Comparison of ENCODE assay signal across 8 cellular contexts in the genomic region with DNA sequence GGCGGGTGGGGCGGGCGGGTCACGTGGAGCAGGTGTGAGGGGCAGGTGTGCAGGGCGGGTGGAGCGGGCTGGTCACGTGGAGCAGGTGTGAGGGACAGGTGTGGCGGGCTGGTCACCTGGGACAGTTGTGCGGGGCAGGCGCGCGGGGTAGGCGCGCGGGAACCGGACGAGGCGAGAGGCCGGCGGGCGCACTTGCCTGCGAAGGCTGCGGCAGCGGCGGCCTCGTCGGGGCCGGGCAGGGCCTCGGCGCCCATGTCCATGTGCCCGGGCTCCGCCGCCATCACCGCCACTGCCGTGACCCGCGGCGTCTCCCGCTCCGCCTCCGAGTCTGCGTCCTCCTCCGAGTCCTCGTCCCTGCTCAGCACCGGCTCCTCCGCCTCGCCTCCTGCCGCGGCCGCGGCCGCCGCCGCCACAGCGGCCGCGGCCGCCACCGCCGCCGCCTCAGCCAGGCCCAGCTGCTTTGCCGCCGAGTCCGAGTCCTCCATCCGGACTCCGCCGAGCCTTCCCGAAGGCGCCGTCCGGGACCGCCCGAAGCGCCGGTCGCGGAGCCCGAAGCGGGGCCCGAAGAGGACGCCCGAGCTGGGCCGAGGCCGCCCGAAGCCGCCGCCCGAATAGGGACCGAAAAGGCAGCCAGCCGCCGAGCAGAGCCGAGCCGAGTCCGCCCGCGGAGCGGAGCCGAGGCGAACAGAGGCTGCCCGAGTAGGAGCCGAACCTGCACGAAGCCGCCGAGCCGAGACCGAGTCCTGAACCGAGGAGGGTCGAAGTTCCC. TPM values are rescaled to one million over a fixed set of nuclear protein-coding genes. Genes with fewer than 3 reads are reported as not detected.
DNase-seq lines count a peak whose midpoint lies in the region; ATAC-seq and TF ChIP-seq lines count a peak whose summit lies in the region.

A gene with protein sequence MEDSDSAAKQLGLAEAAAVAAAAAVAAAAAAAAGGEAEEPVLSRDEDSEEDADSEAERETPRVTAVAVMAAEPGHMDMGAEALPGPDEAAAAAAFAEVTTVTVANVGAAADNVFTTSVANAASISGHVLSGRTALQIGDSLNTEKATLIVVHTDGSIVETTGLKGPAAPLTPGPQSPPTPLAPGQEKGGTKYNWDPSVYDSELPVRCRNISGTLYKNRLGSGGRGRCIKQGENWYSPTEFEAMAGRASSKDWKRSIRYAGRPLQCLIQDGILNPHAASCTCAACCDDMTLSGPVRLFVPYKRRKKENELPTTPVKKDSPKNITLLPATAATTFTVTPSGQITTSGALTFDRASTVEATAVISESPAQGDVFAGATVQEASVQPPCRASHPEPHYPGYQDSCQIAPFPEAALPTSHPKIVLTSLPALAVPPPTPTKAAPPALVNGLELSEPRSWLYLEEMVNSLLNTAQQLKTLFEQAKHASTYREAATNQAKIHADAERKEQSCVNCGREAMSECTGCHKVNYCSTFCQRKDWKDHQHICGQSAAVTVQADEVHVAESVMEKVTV (minus strand): TSS at position 660 of the 769 bp plus-strand sequence. CDS start 175 bp downstream, at position 485.

- no peaks in the 10 kb centered on the region for H3K27me3 ChIP-seq in SU-DHL-6 (ENCODE audit: low read length)
- H3K27me3 ChIP-seq in ovary: no peaks in the 10 kb centered on the region
- H3K27me3 ChIP-seq in thyroid gland: no peaks in the 10 kb centered on the region

- H3K27ac ChIP-seq in SU-DHL-6 (ENCODE audit: low read depth, low read length) (peak within 1 kb of the TSS; percentile 95), ovary (peak within 1 kb of the TSS; percentile 99 to 100), thyroid gland (peak within 1 kb of the TSS; percentile 98 to 100 (median 100))

- H3K9me3 ChIP-seq in SU-DHL-6 (ENCODE audit: insufficient read depth, low read length) (no peaks in the 10 kb centered on the region), ovary (no peaks in the 10 kb centered on the region), thyroid gland (no peaks in the 10 kb centered on the region)

- H3K9me2 ChIP-seq in SU-DHL-6 (replicated peaks; ENCODE audit: insufficient read depth, low read length): no peaks in the 10 kb centered on the region

- H3K79me2 ChIP-seq in SU-DHL-6 (ENCODE audit: insufficient read depth, low read length): peaks cover 21% of the 10 kb centered on the region

- peak within 1 kb of the TSS; percentile 88 for H3K4me2 ChIP-seq in SU-DHL-6 (ENCODE audit: low read depth, low read length, poor library complexity, severe bottlenecking)

- peaks cover 13% of the 10 kb centered on the region for H3K4me1 ChIP-seq in ovary (ENCODE audit: insufficient read depth)
- H3K4me1 ChIP-seq in thyroid gland: peaks cover 59 to 75% of the 10 kb centered on the region in 2 donors

- peak within 1 kb of the TSS; percentile 83 for H2AFZ ChIP-seq in SU-DHL-6 (ENCODE audit: low read depth, low read length, severe bottlenecking)

- H3K36me3 ChIP-seq in SU-DHL-6 (ENCODE audit: low read length) (no peaks in the 10 kb centered on the region), ovary (no peaks in the 10 kb centered on the region), thyroid gland (no peaks in the 10 kb centered on the region)

- H3F3A ChIP-seq in SU-DHL-6 (ENCODE audit: insufficient read depth): peaks cover 19% of the 10 kb centered on the region

- peak within 1 kb of the TSS; percentile 83 for H3K4me3 ChIP-seq in SU-DHL-6 (ENCODE audit: insufficient read depth, low read length, poor library complexity, severe bottlenecking)
- peak within 1 kb of the TSS; percentile 100 for H3K4me3 ChIP-seq in ovary
- peak within 1 kb of the TSS; percentile 73 to 96 (median 85) for H3K4me3 ChIP-seq in thyroid gland (replicated peaks in 1 of 3)

- no peak for TF ChIP-seq CTCF in SU-DHL-6 (IDR thresholded peaks at IDR 0.05; ENCODE audit: insufficient read depth, low read length, poor library complexity, severe bottlenecking)
- TF ChIP-seq CTCF in ovary (IDR thresholded peaks at IDR 0.05): no peak
- no peak for TF ChIP-seq CTCF in thyroid gland (IDR thresholded peaks at IDR 0.05)

- H3K9ac ChIP-seq in SU-DHL-6 (ENCODE audit: low read length): peak within 1 kb of the TSS; percentile 94

- DNase-seq in NCI-H1105 treated with DMSO at 0.1 percent for 48 hours (lab: John Stamatoyannopoulos, UW): peak; percentile 97
- peak; percentile 99 for DNase-seq in activated naive CD8-positive, alpha-beta T cell treated with anti-CD3 and anti-CD28 coated beads, Interleukin-2, amount 50 U/mL, for 16 hours (ENCODE audit: low read depth, low spot score)
- peak; percentile 99 for DNase-seq in Right ventricle myocardium inferior (ENCODE audit: missing footprints)
- DNase-seq in ovary: peak; percentile 99 to 100 (median 100)
- DNase-seq in thyroid gland: peak; percentile 99

- H4K20me1 ChIP-seq in SU-DHL-6 (ENCODE audit: low read depth, low read length): no peaks in the 10 kb centered on the region

- 1 to 2% (median 2%) methylated on average over 70 to 108 of the region's 108 CpGs for WGBS in ovary, 3 donors
- WGBS in thyroid gland, 2 donors: 8 to 19% methylated on average over 12 to 27 of the region's 108 CpGs

- no peak for TF ChIP-seq EP300 in ovary (IDR thresholded peaks at IDR 0.05)

- TF ChIP-seq POLR2A in GM10847 (IDR thresholded peaks at IDR 0.05; ENCODE audit: extremely low read depth, insufficient read length): peak; percentile 28
- peak; percentile 13 for TF ChIP-seq POLR2A in ovary (IDR thresholded peaks at IDR 0.05)
- TF ChIP-seq POLR2A in thyroid gland (IDR thresholded peaks at IDR 0.05): peak in 1 of 2 donors; percentile 68

- intact Hi-C loops in Right ventricle myocardium inferior (cut with DNase I): loop anchor here (5.0 kb wide), 1 partner anchor 77 kb away; a partner anchor contains a TSS
- intact Hi-C loops in ovary (cut with DNase I): no loop called here
- intact Hi-C loops in thyroid gland (cut with DNase I): no loop called here

- ATAC-seq in HG02642 (IDR thresholded peaks at IDR 0.05; ENCODE audit: poor library complexity, unreplicated experiment) (peak; percentile 79), Right ventricle myocardium inferior (peak; percentile 94)

RNA-seq across cellular contexts. Expression of the gene that starts here (rescaled TPM):
- total RNA-seq in Right ventricle myocardium inferior (20.6 TPM), ovary (10 to 100 TPM; 15.5 to 43.4 (median 34.1) TPM), thyroid gland (100 to 1,000 TPM in 1 of 4 donors, 10 to 100 TPM in 3; 61.8 to 103 (median 87.6) TPM)
- 10 to 100 TPM; 10.2 to 23.9 TPM for polyA plus RNA-seq in ovary

Comparison
In these comparisons a context has a peak if more than half of its experiments do, and no peak if none do; other contexts are left out.
1. Peak in every context shown above with its lines: DNase-seq, ATAC-seq, H3K4me3 ChIP-seq and H3K27ac ChIP-seq.